In genomic region chr17:50363217-50364060, GRCh38 we compare ENCODE assay signal across 9 cellular contexts. TPM values are rescaled to one million over a fixed set of nuclear protein-coding genes. Genes with fewer than 3 reads are reported as not detected.
DNase-seq lines count a peak whose midpoint lies in the region; TF ChIP-seq lines count a peak whose summit lies in the region.
"Had no signal": no experiment of that assay in that cellular context is flagged by ENCODE, and none has a peak within 500 bp of the region (broad histone marks: within the 10 kb centered on the region; RNA-seq: fewer than 3 reads in every experiment).

No MANE protein-coding gene starts in this region.

- no peaks in the 10 kb centered on the region for H3K27me3 ChIP-seq in dorsolateral prefrontal cortex
- H3K27me3 ChIP-seq: colonic mucosa had no signal

- peak overlapping the region in 37 of 59 donors; percentile 4 to 76 (median 49) for H3K27ac ChIP-seq in dorsolateral prefrontal cortex
- H3K27ac ChIP-seq: colonic mucosa had no signal

- intact Hi-C loops in dorsolateral prefrontal cortex (cut with DNase I), result loop anchor here in 1 of 2 donors (5.0 kb wide), 1 partner anchor 34 kb away; the partner anchor contains the start of gene LRRC59

- DNase-seq in EH (ENCODE audit: low read depth) (peak; percentile 51), NCI-H2196 (lab: John Stamatoyannopoulos, UW; ENCODE audit: unreplicated experiment) (peak; percentile 75), dorsolateral prefrontal cortex (peak in 8 of 10 donors; percentile 30 to 80 (median 72)), midbrain (lab: John Stamatoyannopoulos, UW) (peak; percentile 86), HPDE6-E6E7 (ENCODE audit: extremely low spot score) (no peak), germinal center (ENCODE audit: low spot score) (no peak), NCI-H510A (lab: John Stamatoyannopoulos, UW) (no peak)
- no peak for DNase-seq in activated naive CD4-positive, alpha-beta T cell (lab: John Stamatoyannopoulos, UW)
- DNase-seq: colonic mucosa had no signal

- peak in 4 of 56 donors; percentile 10 to 28 (median 14) for TF ChIP-seq CTCF in dorsolateral prefrontal cortex (IDR thresholded peaks at IDR 0.05 in 54 of 56, conservative IDR thresholded peaks at IDR 0.05 in 2 of 56; ENCODE audit: low read depth in 1 of 56, partially characterized antibody in 56 of 56)

- peak overlapping the region in 1 of 59 donors; percentile 16 for H3K4me3 ChIP-seq in dorsolateral prefrontal cortex
- H3K4me3 ChIP-seq: colonic mucosa had no signal

RNA-seq across cellular contexts. Expression of gene MRPL27, which starts 9.5 kb away (rescaled TPM):
- 10 to 100 TPM; 38.9 to 85.2 (median 61.6) TPM for total RNA-seq in dorsolateral prefrontal cortex

RNA-seq across cellular contexts. Expression of gene EME1, which starts 9.6 kb away (rescaled TPM):
- total RNA-seq in dorsolateral prefrontal cortex, result 1 to 10 TPM in 73 of 120 experiments, under 1 TPM in 36, not detected in 11; 0.19 to 4.9 (median 1.3) TPM

RNA-seq across cellular contexts. Expression of gene XYLT2, which starts 17.5 kb away (rescaled TPM):
- total RNA-seq in dorsolateral prefrontal cortex, result 10 to 100 TPM; 13.3 to 28.9 (median 19.3) TPM

RNA-seq across cellular contexts. Expression of gene LRRC59, which starts 33.9 kb away (rescaled TPM):
- total RNA-seq in dorsolateral prefrontal cortex, result 10 to 100 TPM; 26.1 to 54.3 (median 38.0) TPM

Comparison
In these comparisons a context has a peak if more than half of its experiments do, and no peak if none do; other contexts are left out.
1. DNase-seq: peak in EH (single experiment), NCI-H2196 (single experiment), dorsolateral prefrontal cortex (8 of 10) and midbrain (single experiment); none in HPDE6-E6E7 (single experiment), germinal center (single experiment), NCI-H510A (single experiment) and activated naive CD4-positive, alpha-beta T cell (0 of 4).